In the genomic region with DNA sequence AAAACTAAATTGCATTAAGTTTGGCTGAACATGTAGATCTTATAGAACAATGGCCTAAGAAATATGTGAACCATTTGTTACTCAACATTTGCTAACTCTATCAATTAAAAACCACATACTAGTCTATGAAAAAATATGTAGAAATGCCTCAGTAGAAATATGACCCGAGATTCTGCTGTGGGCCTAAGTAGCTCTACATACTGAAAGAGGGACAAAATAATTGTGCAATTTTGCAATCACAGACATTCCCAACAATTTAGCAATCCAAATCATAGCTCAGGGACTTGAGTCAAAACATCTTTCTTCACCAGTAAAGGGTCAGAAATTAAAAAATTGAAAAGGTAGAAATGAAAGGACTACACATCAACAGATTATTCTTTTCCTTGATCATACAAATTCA, we compare ENCODE assay signal across 17 cellular contexts.
DNase-seq lines count a peak whose midpoint lies in the region; TF ChIP-seq lines count a peak whose summit lies in the region.
"Had no signal": no experiment of that assay in that cellular context is flagged by ENCODE, and none has a peak within 500 bp of the region (broad histone marks: within the 10 kb centered on the region; RNA-seq: fewer than 3 reads in every experiment).

No MANE protein-coding gene starts in this region.

- TF ChIP-seq CTCF in AG09309 (IDR thresholded peaks at IDR 0.05; ENCODE audit: control insufficient read depth, insufficient read depth, low read depth, low read length, missing control alignments): no peak

- in situ Hi-C loops in ACHN (cut with HindIII; ENCODE audit: low pct_ligation_motif_present, low pct_unique_long_range_greater_than_20kb, low sequenced_read_pairs): no loop called here

- no peak overlapping the region for H3K4me3 ChIP-seq in AG09309 (ENCODE audit: control insufficient read depth, low read depth, low read length)
- H3K4me3 ChIP-seq: GM23338 had no signal

- DNase-seq in AG09309 (ENCODE audit: low read depth) (peak; percentile 2), GM03348 (ENCODE audit: low spot score) (peak; percentile 3), amniotic epithelial cell (ENCODE audit: low read depth) (peak; percentile 44), myocyte (ENCODE audit: low read depth) (peak; percentile 15), ACHN (no peak), kidney tubule cell (ENCODE audit: low spot score) (no peak), NCI-H128 (lab: John Stamatoyannopoulos, UW; ENCODE audit: unreplicated experiment) (no peak), germinal center (ENCODE audit: low spot score) (no peak)
- DNase-seq: Caco-2; CD4-positive, CD25-positive, alpha-beta regulatory T cell; MM.1S; NCI-H1092 treated with DMSO at 0.1 percent for 48 hours; NCI-H1694; NCI-H2107; NCI-H2227 treated with DMSO at 0.1 percent for 48 hours; Right ventricle myocardium superior had no signal

Comparison
In these comparisons a context has a peak if more than half of its experiments do, and no peak if none do; other contexts are left out.
1. DNase-seq: peak in AG09309 (single experiment), GM03348 (single experiment), amniotic epithelial cell (single experiment) and myocyte (single experiment); none in ACHN (single experiment), kidney tubule cell (single experiment), NCI-H128 (single experiment) and germinal center (single experiment).